21 cellular contexts compared by ENCODE assay signal in the genomic region with DNA sequence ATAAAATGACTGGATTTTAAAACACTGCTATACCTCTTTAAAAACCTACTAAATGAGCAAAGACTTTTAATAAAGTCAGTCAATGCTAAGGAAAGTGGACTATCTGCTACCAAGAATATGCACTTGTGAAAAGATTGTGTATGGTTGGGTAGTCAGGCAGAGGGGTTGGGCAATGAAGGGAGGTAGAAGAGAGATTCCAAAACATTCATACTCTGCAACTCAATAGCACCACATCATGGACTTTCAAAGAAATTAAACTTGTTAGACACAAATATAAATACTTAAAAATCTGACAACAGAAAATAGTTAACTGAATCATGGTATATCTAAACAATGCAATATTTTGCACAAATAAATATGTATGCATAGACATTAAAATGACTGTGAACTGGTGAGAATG.
A peak's percentile ranks its signal among the peaks of the same experiment; 100 is the strongest.
DNase-seq lines count a peak whose midpoint lies in the region; ATAC-seq, FAIRE-seq and TF ChIP-seq lines count a peak whose summit lies in the region.
"Had no signal": no experiment of that assay in that cellular context is flagged by ENCODE, and none has a peak within 500 bp of the region (broad histone marks: within the 10 kb centered on the region; RNA-seq: fewer than 3 reads in every experiment).

No MANE protein-coding gene starts in this region.

- H3K9ac ChIP-seq in H9 (ENCODE audit: extremely low read depth, insufficient read length, low read length): no peak overlapping the region

- no peak overlapping the region for H3K14ac ChIP-seq in H9 (ENCODE audit: insufficient read depth, low read length)

- no peak overlapping the region for H3T11ph ChIP-seq in H9 (ENCODE audit: low read length)

- H3K36me3 Mint-ChIP-seq in HFFc6 (ENCODE audit: low read depth) (no peaks in the 10 kb centered on the region), H9 (ENCODE audit: insufficient read depth in 1 of 3, low read depth in 3 of 3) (peaks cover 0 to 2% (median 0%) of the 10 kb centered on the region in 3 experiments; a peak in 3 of 7 replicates), natural killer cell (no peaks in the 10 kb centered on the region)

- H3K4me3 ChIP-seq in cardiac fibroblast (replicated peaks in 1 of 2; ENCODE audit: low read depth in 2 of 2, low read length in 2 of 2): no peak overlapping the region
- H3K4me3 ChIP-seq: SK-N-MC, tibial nerve had no signal

- ATAC-seq in natural killer cell: no peak
- ATAC-seq: activated naive CD8-positive, alpha-beta T cell treated with anti-CD3 and anti-CD28 coated beads, Interleukin-2, amount 50 U/mL, for 24 hours had no signal

- H2AFZ ChIP-seq in H9 (ENCODE audit: low read length): no peak overlapping the region

- no peak overlapping the region for H3K4ac ChIP-seq in H9 (ENCODE audit: low read depth, low read length)

- H2BK15ac ChIP-seq in H9 (ENCODE audit: low read depth, low read length): no peak overlapping the region

- H2AK5ac ChIP-seq in H9 (ENCODE audit: insufficient read length, low read length): no peak overlapping the region

- H3K27ac ChIP-seq in H9 (ENCODE audit: insufficient read length, low read depth, low read length): no peak overlapping the region
- H3K27ac ChIP-seq: SK-N-MC, tibial nerve had no signal

- no peak overlapping the region for H3K18ac ChIP-seq in H9 (ENCODE audit: insufficient read length, low read depth, low read length)

- no peak overlapping the region for H3K23ac ChIP-seq in H9 (ENCODE audit: insufficient read length, low read depth, low read length)

- no peak overlapping the region for H2BK20ac ChIP-seq in H9 (ENCODE audit: low read depth, low read length, poor library complexity, severe bottlenecking)

- intact Hi-C loops in natural killer cell (cut with micrococcal nuclease): no loop called here

- H3K4me3 Mint-ChIP-seq in HFFc6: no peak overlapping the region
- no peak overlapping the region for H3K4me3 Mint-ChIP-seq in H9
- no peak overlapping the region for H3K4me3 Mint-ChIP-seq in natural killer cell
- H3K4me3 Mint-ChIP-seq: activated CD4-positive, alpha-beta memory T cell treated with anti-CD3 and anti-CD28 coated beads, Interleukin-2, amount 10 ng/mL, durations not matched to agents 7 days and 5 days; activated naive CD8-positive, alpha-beta T cell treated with anti-CD3 and anti-CD28 coated beads, Interleukin-2, amount 50 U/mL, for 24 hours; activated T-helper 1 cell treated with anti-CD3 and anti-CD28 coated beads, Interleukin-12 subunit alpha, Interleukin-12 subunit beta, Interleukin-2, Interleukin-4 antibody, amounts not matched to agents 30 ng/mL and 10 ng/mL and 1 ng/mL, durations not matched to agents 14 hours and 24 hours and 36 hours had no signal

- H3K4me1 Mint-ChIP-seq in HFFc6 (ENCODE audit: low read depth) (no peaks in the 10 kb centered on the region), H9 (no peaks in the 10 kb centered on the region), natural killer cell (no peaks in the 10 kb centered on the region)
- H3K4me1 Mint-ChIP-seq: activated CD4-positive, alpha-beta memory T cell treated with anti-CD3 and anti-CD28 coated beads, Interleukin-2, amount 10 ng/mL, durations not matched to agents 7 days and 5 days had no signal

- no peak overlapping the region for H3K4me2 ChIP-seq in H9 (ENCODE audit: insufficient read depth, insufficient read length, low read length)

- no peak overlapping the region for H2BK120ac ChIP-seq in H9 (ENCODE audit: low read depth, low read length, poor library complexity, severe bottlenecking)

- no peak overlapping the region for H2BK5ac ChIP-seq in H9 (ENCODE audit: insufficient read length, low read length)

- no peaks in the 10 kb centered on the region; the same call in 1 of the 2 replicates for H3K9me3 Mint-ChIP-seq in HFFc6
- H3K9me3 Mint-ChIP-seq in H9: peaks cover 8 to 13% of the 10 kb centered on the region in 2 experiments; a peak in 4 of 5 replicates
- H3K9me3 Mint-ChIP-seq in natural killer cell: no peaks in the 10 kb centered on the region
- H3K9me3 Mint-ChIP-seq: activated CD4-positive, alpha-beta memory T cell treated with anti-CD3 and anti-CD28 coated beads, Interleukin-2, amount 10 ng/mL, durations not matched to agents 7 days and 5 days; activated naive CD8-positive, alpha-beta T cell treated with anti-CD3 and anti-CD28 coated beads, Interleukin-2, amount 50 U/mL, for 24 hours; activated T-helper 1 cell treated with anti-CD3 and anti-CD28 coated beads, Interleukin-12 subunit alpha, Interleukin-12 subunit beta, Interleukin-2, Interleukin-4 antibody, amounts not matched to agents 30 ng/mL and 10 ng/mL and 1 ng/mL, durations not matched to agents 14 hours and 24 hours and 36 hours had no signal

- no peak overlapping the region for H4K5ac ChIP-seq in H9 (ENCODE audit: insufficient read length, low read depth, low read length)

- H3K27ac Mint-ChIP-seq in HFFc6 (no peak overlapping the region), H9 (no peak overlapping the region), natural killer cell (no peak overlapping the region)
- H3K27ac Mint-ChIP-seq: activated CD4-positive, alpha-beta memory T cell treated with anti-CD3 and anti-CD28 coated beads, Interleukin-2, amount 10 ng/mL, durations not matched to agents 7 days and 5 days; activated naive CD8-positive, alpha-beta T cell treated with anti-CD3 and anti-CD28 coated beads, Interleukin-2, amount 50 U/mL, for 24 hours; activated T-helper 1 cell treated with anti-CD3 and anti-CD28 coated beads, Interleukin-12 subunit alpha, Interleukin-12 subunit beta, Interleukin-2, Interleukin-4 antibody, amounts not matched to agents 30 ng/mL and 10 ng/mL and 1 ng/mL, durations not matched to agents 14 hours and 24 hours and 36 hours had no signal

- no peak overlapping the region for H4K8ac ChIP-seq in H9 (replicated peaks; ENCODE audit: insufficient read length, low read depth, low read length)

- no peak overlapping the region for H2BK12ac ChIP-seq in H9 (ENCODE audit: insufficient read length, low read depth, low read length)

- no peaks in the 10 kb centered on the region for H3K23me2 ChIP-seq in H9 (ENCODE audit: insufficient read length, low read depth, low read length, poor library complexity, severe bottlenecking)

- H3K27me3 Mint-ChIP-seq in HFFc6 (ENCODE audit: insufficient read depth) (no peaks in the 10 kb centered on the region; the same call in 1 of the 2 replicates), H9 (ENCODE audit: low read depth) (no peaks in the 10 kb centered on the region), natural killer cell (ENCODE audit: low read depth in 2 of 2) (peaks cover 0 to 5% of the 10 kb centered on the region in 2 donors)
- H3K27me3 Mint-ChIP-seq: activated CD4-positive, alpha-beta memory T cell treated with anti-CD3 and anti-CD28 coated beads, Interleukin-2, amount 10 ng/mL, durations not matched to agents 7 days and 5 days had no signal

- no peaks in the 10 kb centered on the region for H4K20me1 ChIP-seq in H9 (ENCODE audit: control insufficient read depth, insufficient read depth, insufficient read length)

- no peak overlapping the region for H3K56ac ChIP-seq in H9 (ENCODE audit: insufficient read length, low read depth, low read length)

- no peak for TF ChIP-seq CTCF in cardiac fibroblast (IDR thresholded peaks at IDR 0.05; ENCODE audit: low read depth, low read length)
- no peak for TF ChIP-seq CTCF in HFFc6 (IDR thresholded peaks at IDR 0.05)
- no peak for TF ChIP-seq CTCF in H9 (conservative IDR thresholded peaks at IDR 0.05)
- no peak for TF ChIP-seq CTCF in natural killer cell (IDR thresholded peaks at IDR 0.05)

- H3K79me1 ChIP-seq in H9 (ENCODE audit: insufficient read depth, low read depth, low read length, poor library complexity, severe bottlenecking): no peaks in the 10 kb centered on the region

- no peaks in the 10 kb centered on the region for H3K4me1 ChIP-seq in H9 (ENCODE audit: insufficient read depth, low read length)
- H3K4me1 ChIP-seq: tibial nerve had no signal

- no peaks in the 10 kb centered on the region for H3K27me3 ChIP-seq in H9 (ENCODE audit: insufficient read depth, low read length)
- H3K27me3 ChIP-seq: tibial nerve had no signal

- peak; percentile 5 for DNase-seq in MV-4-11 (lab: John Stamatoyannopoulos, UW)
- peak; percentile 7 to 35 for DNase-seq in cardiac fibroblast (ENCODE audit: low read depth in 2 of 2)
- peak; percentile 24 for DNase-seq in left kidney (ENCODE audit: low read depth, low spot score)
- no peak for DNase-seq in HFFc6
- DNase-seq in H9: no peak
- DNase-seq in natural killer cell: no peak
- no peak for DNase-seq in HT-29 (ENCODE audit: low spot score)
- DNase-seq: activated CD4-positive, alpha-beta memory T cell treated with anti-CD3 and anti-CD28 coated beads, Interleukin-2, amount 10 ng/mL, durations not matched to agents 7 days and 5 days; activated naive CD8-positive, alpha-beta T cell treated with anti-CD3 and anti-CD28 coated beads, Interleukin-2, amount 50 U/mL, for 24 hours; C1 segment of cervical spinal cord; DMS79; head of caudate nucleus; kidney; NCI-H1092 treated with DMSO at 0.1 percent for 48 hours; stimulated activated CD4-positive, alpha-beta T cell treated with anti-CD3 and anti-CD28 coated beads, Interleukin-4, amount 100 ng/mL, for 24 hours had no signal

- no peak overlapping the region for H4K91ac ChIP-seq in H9 (ENCODE audit: insufficient read length, low read depth, low read length)

- FAIRE-seq in G401.6 (lab: Jason Lieb, UNC): peak; percentile 82
- FAIRE-seq: endometrium, kidney, TTC549 had no signal

- H3K79me2 ChIP-seq in H9 (ENCODE audit: insufficient read depth, low read length): no peaks in the 10 kb centered on the region

- H3K9me3 ChIP-seq in H9 (ENCODE audit: control insufficient read depth, low read depth, low read length): no peaks in the 10 kb centered on the region
- H3K9me3 ChIP-seq: tibial nerve had no signal

Comparison
In these comparisons a context has a peak if more than half of its experiments do, and no peak if none do; other contexts are left out.
1. DNase-seq: peak in MV-4-11 (single experiment), cardiac fibroblast (2 of 2) and left kidney (single experiment); none in HFFc6 (single experiment), H9 (single experiment), natural killer cell (single experiment) and HT-29 (single experiment).